ENCODE assay signal across 16 cellular contexts in genomic region chr9:135060461-135061116, GRCh38. TPM values are rescaled to one million over a fixed set of nuclear protein-coding genes. Genes with fewer than 3 reads are reported as not detected.
DNase-seq lines count a peak whose midpoint lies in the region; ATAC-seq and TF ChIP-seq lines count a peak whose summit lies in the region.
"Had no signal": no experiment of that assay in that cellular context is flagged by ENCODE, and none has a peak within 500 bp of the region (broad histone marks: within the 10 kb centered on the region; RNA-seq: fewer than 3 reads in every experiment).

No MANE protein-coding gene starts in this region.

- no peak overlapping the region for H3K27ac ChIP-seq in BLaER1 treated with 17β-estradiol and CSF1 and Interleukin-3, amounts not matched to agents 10 nM and 100 nM
- no peak overlapping the region for H3K27ac ChIP-seq in endodermal cell (ENCODE audit: low read depth, low read length)
- H3K27ac ChIP-seq: PC-9 had no signal

- H3K4me1 ChIP-seq in BE2C (no peaks in the 10 kb centered on the region), endodermal cell (ENCODE audit: control insufficient read depth, insufficient read depth, low read length) (no peaks in the 10 kb centered on the region)
- H3K4me1 ChIP-seq in BLaER1 treated with 17β-estradiol and CSF1 and Interleukin-3, amounts not matched to agents 10 nM and 100 nM, result peaks cover 0 to 8% (median 6%) of the 10 kb centered on the region in 10 experiments; a peak in 10 of 20 replicates

- no peak for TF ChIP-seq CTCF in BE2C (IDR thresholded peaks at IDR 0.05; ENCODE audit: low read depth, low read length)
- no peak for TF ChIP-seq CTCF in endodermal cell (conservative IDR thresholded peaks at IDR 0.05)

- no peaks in the 10 kb centered on the region for H3K36me3 Mint-ChIP-seq in endodermal cell (ENCODE audit: low read depth)
- H3K36me3 Mint-ChIP-seq: CD8-positive, alpha-beta T cell had no signal

- ATAC-seq in sciatic nerve (no peak), GM21447 (IDR thresholded peaks at IDR 0.05; ENCODE audit: unreplicated experiment) (no peak)
- ATAC-seq: CD8-positive, alpha-beta T cell; HCT116 had no signal

- H3K4me2 ChIP-seq in BLaER1 treated with 17β-estradiol and CSF1 and Interleukin-3, amounts not matched to agents 10 nM and 100 nM, result peak overlapping the region in 9 of 11 experiments; percentile 6 to 33 (median 20); a peak in 10 of 22 replicates
- H3K4me2 ChIP-seq: PC-9 had no signal

- intact Hi-C loops in sciatic nerve (cut with DNase I), result no loop called here

- H3K4me3 ChIP-seq in BE2C (ENCODE audit: low read depth, low read length), result no peak overlapping the region
- H3K4me3 ChIP-seq in BLaER1 treated with 17β-estradiol and CSF1 and Interleukin-3, amounts not matched to agents 10 nM and 100 nM, result no peak overlapping the region
- no peak overlapping the region for H3K4me3 ChIP-seq in endodermal cell (ENCODE audit: low read length)
- H3K4me3 ChIP-seq: PC-9 had no signal

- peaks cover 33% of the 10 kb centered on the region for H3K9me3 Mint-ChIP-seq in endodermal cell

- H3K27me3 ChIP-seq in BE2C (no peaks in the 10 kb centered on the region), endodermal cell (ENCODE audit: control insufficient read depth, insufficient read depth, low read length, poor library complexity, severe bottlenecking) (peaks cover 14% of the 10 kb centered on the region)
- no peaks in the 10 kb centered on the region for H3K27me3 ChIP-seq in BLaER1 treated with 17β-estradiol and CSF1 and Interleukin-3, amounts not matched to agents 10 nM and 100 nM

- H3K27me3 Mint-ChIP-seq in endodermal cell (ENCODE audit: insufficient read depth), result peaks cover 27% of the 10 kb centered on the region

- H3K36me3 ChIP-seq in BE2C (no peaks in the 10 kb centered on the region), endodermal cell (ENCODE audit: control insufficient read depth, insufficient read depth, low read length) (no peaks in the 10 kb centered on the region)
- 0 out of 22 replicates have a peak, but pooled peaks cover 0 to 5% (median 0%) of the 10 kb centered on the region in 11 experiments for H3K36me3 ChIP-seq in BLaER1 treated with 17β-estradiol and CSF1 and Interleukin-3, amounts not matched to agents 10 nM and 100 nM

- H3K9ac ChIP-seq in BLaER1 treated with 17β-estradiol and CSF1 and Interleukin-3, amounts not matched to agents 10 nM and 100 nM, result no peak overlapping the region
- H3K9ac ChIP-seq in endodermal cell (ENCODE audit: extremely low read depth, low read length, poor library complexity, severe bottlenecking), result no peak overlapping the region

- H3K9me3 ChIP-seq in BE2C (no peaks in the 10 kb centered on the region; the same call in 1 of the 2 replicates), endodermal cell (ENCODE audit: control insufficient read depth, low read length) (no peaks in the 10 kb centered on the region)
- H3K9me3 ChIP-seq in BLaER1 treated with 17β-estradiol and CSF1 and Interleukin-3, amounts not matched to agents 10 nM and 100 nM (replicated peaks in 1 of 11), result peaks cover 34 to 38% (median 37%) of the 10 kb centered on the region in 11 experiments

- WGBS in endodermal cell (ENCODE audit: insufficient coverage in 1 of 2, insufficient read length in 1 of 2), 2 experiments, result 71 to 77% methylated on average over 3 to 5 of the region's 5 CpGs

- peak; percentile 8 for DNase-seq in BE2C
- peak; percentile 17 for DNase-seq in endodermal cell
- DNase-seq in sciatic nerve (ENCODE audit: low spot score), result peak; percentile 42
- no peak for DNase-seq in SKM-1 treated with dmso at 0.1 percent for 144 hours (lab: John Stamatoyannopoulos, UW; ENCODE audit: unreplicated experiment)
- DNase-seq in NCI-H1105 (lab: John Stamatoyannopoulos, UW), result no peak
- DNase-seq: CD8-positive, alpha-beta T cell; DMS79; KBM-7; NCI-H1436 treated with DMSO at 0.1 percent for 48 hours; NCI-H2029 treated with DMSO at 0.1 percent for 48 hours; NCI-H2227 treated with DMSO at 0.1 percent for 48 hours; PC-9 had no signal

- H3K4me1 Mint-ChIP-seq in endodermal cell, result no peaks in the 10 kb centered on the region
- H3K4me1 Mint-ChIP-seq: B cell had no signal

- no peaks in the 10 kb centered on the region for H4K20me1 ChIP-seq in BLaER1 treated with 17β-estradiol and CSF1 and Interleukin-3, amounts not matched to agents 10 nM and 100 nM

- no peak overlapping the region for H3K27ac Mint-ChIP-seq in endodermal cell
- H3K27ac Mint-ChIP-seq: B cell; CD8-positive, alpha-beta T cell had no signal

- no peak overlapping the region for H3K4me3 Mint-ChIP-seq in endodermal cell
- H3K4me3 Mint-ChIP-seq: B cell; CD8-positive, alpha-beta T cell had no signal

RNA-seq across cellular contexts. Expression of gene OLFM1, which starts 26.9 kb away (rescaled TPM):
- 298 TPM for polyA plus RNA-seq in BE2C (2012; ENCODE audit: insufficient read depth, insufficient read length, low read depth)
- total RNA-seq in endodermal cell (10 to 100 TPM; 11.0 to 23.2 TPM), sciatic nerve (40.7 TPM)
- 55.6 TPM for polyA plus RNA-seq in endodermal cell (2013, experiment 1 of 2)
- 51.7 TPM for polyA plus RNA-seq in endodermal cell (2013, experiment 2 of 2)
- total RNA-seq: B cell; CD8-positive, alpha-beta T cell; PC-9 had no signal

Comparison
In these comparisons a context has a peak if more than half of its experiments do, and no peak if none do; other contexts are left out.
1. DNase-seq: peak in BE2C (single experiment), endodermal cell (single experiment) and sciatic nerve (single experiment); none in SKM-1 treated with dmso at 0.1 percent for 144 hours (single experiment) and NCI-H1105 (single experiment).